In genomic region chr5:147481857-147482256, GRCh38 we compare ENCODE assay signal across 10 cellular contexts. TPM values are rescaled to one million over a fixed set of nuclear protein-coding genes. Genes with fewer than 3 reads are reported as not detected.
DNase-seq lines count a peak whose midpoint lies in the region; ATAC-seq lines count a peak whose summit lies in the region.
"Had no signal": no experiment of that assay in that cellular context is flagged by ENCODE, and none has a peak within 500 bp of the region (broad histone marks: within the 10 kb centered on the region; RNA-seq: fewer than 3 reads in every experiment).

No MANE protein-coding gene starts in this region.

- intact Hi-C loops in Right ventricle myocardium inferior (cut with DNase I) (no loop called here), cardiac septum (cut with DNase I) (no loop called here)

- peak; percentile 21 for ATAC-seq in Right ventricle myocardium inferior
- peak; percentile 81 for ATAC-seq in HG03575 (IDR thresholded peaks at IDR 0.05; ENCODE audit: extremely low read depth, insufficient number of reproducible peaks, low FRiP score, unreplicated experiment)

- no peak for DNase-seq in Right ventricle myocardium inferior (ENCODE audit: missing footprints)
- no peak for DNase-seq in cardiac septum (ENCODE audit: low spot score)
- DNase-seq in fibroblast of peridontal ligament (ENCODE audit: extremely low read depth): peak; percentile 87
- DNase-seq in DMS 273 treated with DMSO at 0.1 percent for 48 hours (lab: John Stamatoyannopoulos, UW): no peak
- DNase-seq in activated CD8-positive, alpha-beta memory T cell treated with anti-CD3 and anti-CD28 coated beads, Interleukin-2, amount 50 U/mL, for 48 hours: no peak
- DNase-seq in NCI-H82 treated with DMSO at 0.1 percent for 48 hours (lab: John Stamatoyannopoulos, UW; ENCODE audit: unreplicated experiment): no peak
- DNase-seq in SK-N-DZ (ENCODE audit: low spot score): no peak
- DNase-seq: activated CD4-positive, alpha-beta T cell treated with anti-CD3 and anti-CD28 coated beads, Interleukin-2, amount 10 ng/mL, durations not matched to agents 7 days and 5 days; islet precursor cell had no signal

RNA-seq across cellular contexts. Expression of gene DPYSL3, which starts 28.0 kb away (rescaled TPM):
- total RNA-seq in Right ventricle myocardium inferior (22.1 TPM), cardiac septum (51.1 TPM)
- 18.9 and 19.3 TPM in 2 replicates for polyA plus RNA-seq in SK-N-DZ (2014; cell fraction: cytosol; rRNA removed)
- 15.7 and 21.6 TPM in 2 replicates for polyA plus RNA-seq in SK-N-DZ (2014; cell fraction: nucleus; rRNA removed)
- total RNA-seq: activated CD4-positive, alpha-beta T cell treated with anti-CD3 and anti-CD28 coated beads, Interleukin-2, amount 10 ng/mL, durations not matched to agents 7 days and 5 days had no signal
